Comparison of ENCODE assay signal across 9 cellular contexts in genomic region chr19:35828694-35829301, GRCh38. TPM values are rescaled to one million over a fixed set of nuclear protein-coding genes. Genes with fewer than 3 reads are reported as not detected.
DNase-seq lines count a peak whose midpoint lies in the region; ATAC-seq lines count a peak whose summit lies in the region.
"Had no signal": no experiment of that assay in that cellular context is flagged by ENCODE, and none has a peak within 500 bp of the region (broad histone marks: within the 10 kb centered on the region; RNA-seq: fewer than 3 reads in every experiment).

No MANE protein-coding gene starts in this region.

- ATAC-seq in left ventricle myocardium superior (peak; percentile 66), GM18909 (IDR thresholded peaks at IDR 0.05; ENCODE audit: poor library complexity, unreplicated experiment) (no peak), HG03442 (IDR thresholded peaks at IDR 0.05; ENCODE audit: unreplicated experiment) (no peak)

- DNase-seq in Daoy (ENCODE audit: low read depth) (peak; percentile 79), NT2/D1 (ENCODE audit: low read depth, low spot score) (peak; percentile 32), left ventricle myocardium superior (peak; percentile 74), smooth muscle cell of the brain vasculature (ENCODE audit: low read depth, low spot score) (peak; percentile 32), DMS114 treated with DMSO at 0.1 percent for 48 hours (lab: John Stamatoyannopoulos, UW; ENCODE audit: unreplicated experiment) (no peak)
- DNase-seq in activated naive CD4-positive, alpha-beta T cell treated with Interleukin-2 at 50 U/mL for 16 hours = peak; percentile 42

- H3K4me1 ChIP-seq in NT2/D1 (ENCODE audit: insufficient read depth, insufficient read length) = peaks cover 2% of the 10 kb centered on the region

- intact Hi-C loops in left ventricle myocardium superior (cut with micrococcal nuclease) = no loop called here

- no peak overlapping the region for H3K4me3 ChIP-seq in NT2/D1 (ENCODE audit: insufficient read length, low read depth)

- H3K36me3 ChIP-seq in NT2/D1 (ENCODE audit: insufficient read depth, insufficient read length, low read length) = no peaks in the 10 kb centered on the region

- no peak overlapping the region for H3K9ac ChIP-seq in NT2/D1 (ENCODE audit: insufficient read length, low read depth)

- H3K27me3 ChIP-seq in NT2/D1 (ENCODE audit: insufficient read depth, insufficient read length) = peaks cover 35% of the 10 kb centered on the region

- H3K9me3 ChIP-seq in NT2/D1 (ENCODE audit: insufficient read depth, low read length) = no peaks in the 10 kb centered on the region

RNA-seq across cellular contexts. Expression of gene PRODH2, which starts 16.2 kb away (rescaled TPM):
- total RNA-seq in Daoy (2014; rRNA removed; shearing (Covaris generic)) = not detected in 2 replicates
- not detected for total RNA-seq in left ventricle myocardium superior
- total RNA-seq: aorta had no signal

RNA-seq across cellular contexts. Expression of gene NPHS1, which starts 23.5 kb away (rescaled TPM):
- total RNA-seq in Daoy (2014; rRNA removed; shearing (Covaris generic)) = not detected in 2 replicates
- not detected for total RNA-seq in left ventricle myocardium superior
- total RNA-seq: aorta had no signal

RNA-seq across cellular contexts. Expression of gene KIRREL2, which starts 27.9 kb away (rescaled TPM):
- total RNA-seq in Daoy (2014; rRNA removed; shearing (Covaris generic)) = 0.34 and 0.60 TPM in 2 replicates
- 0.12 TPM for total RNA-seq in left ventricle myocardium superior
- total RNA-seq: aorta had no signal

RNA-seq across cellular contexts. Expression of gene APLP1, which starts 39.6 kb away (rescaled TPM):
- 2.5 and 6.5 TPM in 2 replicates for total RNA-seq in Daoy (2014; rRNA removed; shearing (Covaris generic))
- 25.7 TPM for total RNA-seq in left ventricle myocardium superior

RNA-seq across cellular contexts. Expression of gene ARHGAP33, which starts 53.4 kb away (rescaled TPM):
- total RNA-seq in Daoy (2014; rRNA removed; shearing (Covaris generic)) = 7.0 and 9.0 TPM in 2 replicates
- 4.2 TPM for total RNA-seq in left ventricle myocardium superior
